7 cellular contexts compared by ENCODE assay signal in the genomic region with DNA sequence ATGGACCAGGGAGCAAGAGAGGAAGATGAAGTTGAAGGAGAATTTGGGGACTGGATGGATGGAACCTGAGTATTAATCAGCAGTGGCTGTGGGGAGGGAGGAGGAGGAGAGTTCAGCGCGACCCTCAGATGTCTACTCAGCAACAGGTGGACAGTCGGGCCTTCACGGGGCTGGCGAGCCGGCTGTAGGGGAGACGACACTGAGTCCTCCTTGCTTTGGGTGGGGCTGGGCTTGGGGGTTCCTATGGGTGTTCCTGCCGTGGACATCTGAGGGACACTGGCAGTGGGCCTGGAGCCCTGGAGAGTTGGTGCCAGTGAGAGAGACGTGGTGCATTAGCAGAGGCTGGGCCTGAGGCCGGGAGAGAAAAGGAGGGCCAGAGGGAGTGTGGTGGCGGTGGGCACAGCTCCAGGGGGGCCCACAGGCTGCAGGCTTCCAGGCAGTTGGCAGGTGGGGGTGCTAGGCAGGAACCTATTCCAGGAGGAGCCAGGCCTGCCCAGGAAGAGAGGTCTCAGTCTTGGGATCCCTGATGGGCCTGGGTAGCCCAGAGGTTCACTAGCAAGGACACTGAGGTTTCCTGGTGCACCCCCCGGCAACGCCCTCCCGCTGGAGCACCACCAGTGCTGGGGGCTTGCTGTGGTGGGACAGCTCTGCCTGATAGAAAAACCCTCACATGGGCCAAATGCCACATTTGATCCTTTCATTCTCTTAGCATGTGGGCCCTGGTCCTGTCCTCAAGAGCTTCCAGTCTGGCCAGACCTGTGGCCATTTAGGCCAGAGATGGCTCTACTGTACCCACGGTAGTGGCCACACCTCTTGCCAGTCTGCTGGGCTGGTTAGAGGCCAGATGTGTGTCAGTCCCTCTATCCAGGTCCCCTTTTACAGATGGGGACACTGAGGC.
DNase-seq lines count a peak whose midpoint lies in the region; ATAC-seq, FAIRE-seq and TF ChIP-seq lines count a peak whose summit lies in the region.
"Not testable (repeated sequence)": the region's sequence is repeated elsewhere in the genome, so short reads cannot be mapped to it uniquely, and the experiment has no call there.

No MANE protein-coding gene starts in this region.

- H3K27me3 ChIP-seq in RWPE2 (ENCODE audit: insufficient read depth, poor library complexity, severe bottlenecking); heart right ventricle; lower lobe of right lung (ENCODE audit: low read depth); osteoblast (ENCODE audit: insufficient read depth, low read length): not testable (repeated sequence)

- intact Hi-C loops in heart right ventricle (cut with DNase I); lower lobe of right lung (cut with DNase I): not testable (repeated sequence)

- not testable (repeated sequence) for H3K9me3 Mint-ChIP-seq in central memory CD8-positive, alpha-beta T cell; stimulated activated naive CD8-positive, alpha-beta T cell treated with anti-CD3 and anti-CD28 coated beads, Interleukin-15, amount 100 ng/mL, for 72 hours

- H3K4me3 Mint-ChIP-seq in central memory CD8-positive, alpha-beta T cell; stimulated activated naive CD8-positive, alpha-beta T cell treated with anti-CD3 and anti-CD28 coated beads, Interleukin-15, amount 100 ng/mL, for 72 hours: not testable (repeated sequence)

- ATAC-seq in RWPE2 (ENCODE audit: low read depth); central memory CD8-positive, alpha-beta T cell (replicated peaks; ENCODE audit: extremely low read depth, poor library complexity, severe bottlenecking); heart right ventricle; lower lobe of right lung; stimulated activated naive CD8-positive, alpha-beta T cell treated with anti-CD3 and anti-CD28 coated beads, Interleukin-15, amount 100 ng/mL, for 72 hours: not testable (repeated sequence)

- not testable (repeated sequence) for DNase-seq in GM18507 (ENCODE audit: extremely low spot score, insufficient read length, low read depth); central memory CD8-positive, alpha-beta T cell (ENCODE audit: low spot score in 2 of 2); heart right ventricle; stimulated activated naive CD8-positive, alpha-beta T cell treated with anti-CD3 and anti-CD28 coated beads, Interleukin-15, amount 100 ng/mL, for 72 hours
- DNase-seq in RWPE2 (ENCODE audit: low spot score) (peak; percentile 60), lower lobe of right lung (peak; percentile 34), osteoblast (ENCODE audit: insufficient read length, low spot score, missing footprints) (peak; percentile 42)

- not testable (repeated sequence) for H3K9me3 ChIP-seq in RWPE2 (ENCODE audit: severe bottlenecking); heart right ventricle; lower lobe of right lung; osteoblast (ENCODE audit: low read depth, low read length)

- H3K27ac Mint-ChIP-seq in central memory CD8-positive, alpha-beta T cell (ENCODE audit: low read depth) = peak overlapping the region; percentile 12
- H3K27ac Mint-ChIP-seq in stimulated activated naive CD8-positive, alpha-beta T cell treated with anti-CD3 and anti-CD28 coated beads, Interleukin-15, amount 100 ng/mL, for 72 hours = peak overlapping the region; percentile 4

- not testable (repeated sequence) for H4K20me1 ChIP-seq in osteoblast (ENCODE audit: insufficient read depth, low read length)

- not testable (repeated sequence) for H3K4me1 Mint-ChIP-seq in central memory CD8-positive, alpha-beta T cell; stimulated activated naive CD8-positive, alpha-beta T cell treated with anti-CD3 and anti-CD28 coated beads, Interleukin-15, amount 100 ng/mL, for 72 hours

- not testable (repeated sequence) for H3K4me2 ChIP-seq in osteoblast (ENCODE audit: insufficient read depth, low read length)

- H3K36me3 Mint-ChIP-seq in central memory CD8-positive, alpha-beta T cell (ENCODE audit: insufficient read depth) = not testable (repeated sequence)

- H3K4me1 ChIP-seq in RWPE2 (ENCODE audit: insufficient read depth, poor library complexity, severe bottlenecking); lower lobe of right lung: not testable (repeated sequence)
- H3K4me1 ChIP-seq in heart right ventricle (peaks cover 0 to 50% (median 6%) of the 10 kb centered on the region in 9 donors), osteoblast (ENCODE audit: insufficient read depth, low read length) (peaks cover 17% of the 10 kb centered on the region)

- TF ChIP-seq CTCF in RWPE2 (IDR thresholded peaks at IDR 0.05; ENCODE audit: poor library complexity, severe bottlenecking); heart right ventricle (IDR thresholded peaks at IDR 0.05); lower lobe of right lung (IDR thresholded peaks at IDR 0.05); osteoblast (IDR thresholded peaks at IDR 0.05; ENCODE audit: extremely low read depth, low read depth, low read length): not testable (repeated sequence)

- not testable (repeated sequence) for H3K27me3 Mint-ChIP-seq in central memory CD8-positive, alpha-beta T cell; stimulated activated naive CD8-positive, alpha-beta T cell treated with anti-CD3 and anti-CD28 coated beads, Interleukin-15, amount 100 ng/mL, for 72 hours

- not testable (repeated sequence) for H3K4me3 ChIP-seq in RWPE2 (ENCODE audit: severe bottlenecking); heart right ventricle; lower lobe of right lung; osteoblast (ENCODE audit: insufficient read depth, low read length)

- H3K36me3 ChIP-seq in RWPE2 (ENCODE audit: low read depth); heart right ventricle; lower lobe of right lung; osteoblast (ENCODE audit: insufficient read depth, low read length): not testable (repeated sequence)

- WGBS in heart right ventricle, 2 donors = 87 to 88% methylated on average over 12 to 15 of the region's 15 CpGs

- FAIRE-seq in GM18507 (lab: Jason Lieb, UNC) = peak; percentile 41

- not testable (repeated sequence) for H3K27ac ChIP-seq in RWPE2 (ENCODE audit: poor library complexity, severe bottlenecking); lower lobe of right lung; osteoblast (ENCODE audit: low read depth, low read length)
- H3K27ac ChIP-seq in heart right ventricle = peak overlapping the region in 7 of 10 donors; percentile 34 to 78 (median 68)

- not testable (repeated sequence) for H3K79me2 ChIP-seq in osteoblast (ENCODE audit: insufficient read depth, low read length)

- not testable (repeated sequence) for H2AFZ ChIP-seq in osteoblast (ENCODE audit: low read length)
